ENCODE assay signal across 8 cellular contexts in genomic region chr1:28775121-28775942, GRCh38. TPM values are rescaled to one million over a fixed set of nuclear protein-coding genes. Genes with fewer than 3 reads are reported as not detected.
A peak's percentile ranks its signal among the peaks of the same experiment; 100 is the strongest.
DNase-seq lines count a peak whose midpoint lies in the region; FAIRE-seq and TF ChIP-seq lines count a peak whose summit lies in the region.

No MANE protein-coding gene starts in this region.

- H3K27me3 ChIP-seq in PC-9 (ENCODE audit: insufficient read depth, low read depth): no peaks in the 10 kb centered on the region
- H3K27me3 ChIP-seq in thyroid gland: no peaks in the 10 kb centered on the region

- no peaks in the 10 kb centered on the region for H3K36me3 ChIP-seq in PC-9 (ENCODE audit: low read depth)
- no peaks in the 10 kb centered on the region for H3K36me3 ChIP-seq in thyroid gland

- H3K79me2 ChIP-seq in PC-9 (ENCODE audit: low read depth): no peaks in the 10 kb centered on the region

- H3K4me1 ChIP-seq in PC-9 (replicated peaks; ENCODE audit: insufficient read depth) (no peaks in the 10 kb centered on the region), thyroid gland (peaks cover 4 to 14% of the 10 kb centered on the region in 2 donors)

- in situ Hi-C loops in GM18951 (cut with MboI; ENCODE audit: low sequenced_read_pairs, unreplicated experiment): loop anchor here (25.0 kb wide), 2 partner anchors 262 to 412 kb away; partner anchors contain the start of gene SRSF4

- intact Hi-C loops in PC-9 (cut with micrococcal nuclease; ENCODE audit: unreplicated experiment) (no loop called here), posterior cingulate gyrus (cut with DNase I) (no loop called here), thyroid gland (cut with DNase I) (loop anchor here (10.0 kb wide), 1 partner anchor 259 kb away; no protein-coding TSS in a partner anchor)
- intact Hi-C loops in activated naive CD4-positive, alpha-beta T cell treated with anti-CD3 and anti-CD28 coated beads for 36 hours (cut with micrococcal nuclease): no loop called here

- H2AFZ ChIP-seq in PC-9: no peak overlapping the region

- no peaks in the 10 kb centered on the region for H3K27me3 Mint-ChIP-seq in activated naive CD4-positive, alpha-beta T cell treated with anti-CD3 and anti-CD28 coated beads for 36 hours (ENCODE audit: low read depth)

- no peaks in the 10 kb centered on the region for H3K9me3 Mint-ChIP-seq in activated naive CD4-positive, alpha-beta T cell treated with anti-CD3 and anti-CD28 coated beads for 36 hours

- DNase-seq in PC-9 (peak in 1 of 2 experiments; percentile 77), germinal center (ENCODE audit: low spot score) (peak; percentile 87), posterior cingulate gyrus (peak; percentile 17 to 95 (median 56)), thyroid gland (peak; percentile 82 to 85), D721Med (ENCODE audit: insufficient read length, low spot score) (no peak), EL (no peak)
- DNase-seq in activated naive CD4-positive, alpha-beta T cell treated with anti-CD3 and anti-CD28 coated beads for 36 hours: peak; percentile 72

- no peaks in the 10 kb centered on the region for H4K20me1 ChIP-seq in PC-9 (ENCODE audit: insufficient read depth)

- no peaks in the 10 kb centered on the region for H3K9me3 ChIP-seq in PC-9 (ENCODE audit: insufficient read depth, low read depth)
- no peaks in the 10 kb centered on the region for H3K9me3 ChIP-seq in thyroid gland

- no peak overlapping the region for H3K4me2 ChIP-seq in PC-9

- peaks cover 7% of the 10 kb centered on the region for H3K4me1 Mint-ChIP-seq in activated naive CD4-positive, alpha-beta T cell treated with anti-CD3 and anti-CD28 coated beads for 36 hours (ENCODE audit: low read depth)

- TSS peak; percentile 21 for BruUV-seq in PC-9 (replicated peaks; lab: Mats Ljungman, UMichigan)

- H3K27ac ChIP-seq in PC-9: no peak overlapping the region
- H3K27ac ChIP-seq in thyroid gland: peak overlapping the region; percentile 36 to 52 (median 42)

- peak overlapping the region; percentile 69 for H3K27ac Mint-ChIP-seq in activated naive CD4-positive, alpha-beta T cell treated with anti-CD3 and anti-CD28 coated beads for 36 hours

- peak overlapping the region; percentile 71 for H3K4me3 Mint-ChIP-seq in activated naive CD4-positive, alpha-beta T cell treated with anti-CD3 and anti-CD28 coated beads for 36 hours

- FAIRE-seq in D721Med (lab: Jason Lieb, UNC): no peak

- CTCF ChIA-PET in PC-9 (lab: Charles Lee): interaction anchor here (0.5 to 1.7 kb wide), 4 partner anchors 39 to 381 kb away, joined by 5 to 23 read pairs (median 8); partner anchors contain the start of gene YTHDF2
- CTCF ChIA-PET in activated naive CD4-positive, alpha-beta T cell treated with anti-CD3 and anti-CD28 coated beads for 36 hours (lab: Charles Lee): interaction anchor here (0.5 to 2.9 kb wide), 14 partner anchors 10 to 425 kb away, joined by 3 to 20 read pairs (median 3); partner anchors contain the start of gene RNU11

- WGBS in thyroid gland, 2 donors: 7 to 15% methylated on average over 20 to 37 of the region's 39 CpGs

- H3F3A ChIP-seq in PC-9 (ENCODE audit: insufficient read depth, low read depth): peaks cover 5% of the 10 kb centered on the region; the same call in 1 of the 2 replicates

- no peaks in the 10 kb centered on the region for H3K9me2 ChIP-seq in PC-9 (ENCODE audit: insufficient read depth)

- H3K4me3 ChIP-seq in PC-9 (no peak overlapping the region), thyroid gland (replicated peaks in 1 of 3) (peak overlapping the region; percentile 5 to 31 (median 18))

- no peak for TF ChIP-seq CTCF in PC-9 (conservative IDR thresholded peaks at IDR 0.05)
- no peak for TF ChIP-seq CTCF in thyroid gland (IDR thresholded peaks at IDR 0.05)
- TF ChIP-seq CTCF in D721Med (IDR thresholded peaks at IDR 0.05; ENCODE audit: insufficient read depth, missing control alignments): no peak

- TF ChIP-seq POLR2A in GM18951 (IDR thresholded peaks at IDR 0.05; ENCODE audit: extremely low read depth, insufficient read depth, insufficient read length) (peak; percentile 50), thyroid gland (IDR thresholded peaks at IDR 0.05) (peak in 1 of 2 donors; percentile 79)

- H3K36me3 Mint-ChIP-seq in activated naive CD4-positive, alpha-beta T cell treated with anti-CD3 and anti-CD28 coated beads for 36 hours (ENCODE audit: low read depth): peaks cover 2% of the 10 kb centered on the region

- POLR2A ChIA-PET in PC-9 (lab: Charles Lee; ENCODE audit: unreplicated experiment): interaction anchor here (0.5 to 1.2 kb wide), 8 partner anchors 16 to 172 kb away, joined by 4 to 14 read pairs (median 6); partner anchors contain the start of genes GMEB1, RNU11, TAF12 and YTHDF2

RNA-seq across cellular contexts. Expression of gene OPRD1, which starts 36.6 kb away (rescaled TPM):
- total RNA-seq in PC-9 (2021) (not detected in 2 replicates), thyroid gland (under 1 TPM in 1 of 4 donors, not detected in 3; 0.24 TPM)
- not detected for total RNA-seq in activated naive CD4-positive, alpha-beta T cell treated with anti-CD3 and anti-CD28 coated beads for 36 hours

RNA-seq across cellular contexts. Expression of gene YTHDF2, which starts 38.6 kb away (rescaled TPM):
- total RNA-seq in PC-9 (2021) (46.4 and 63.4 TPM in 2 replicates), thyroid gland (10 to 100 TPM; 53.1 to 74.4 (median 62.2) TPM)
- total RNA-seq in activated naive CD4-positive, alpha-beta T cell treated with anti-CD3 and anti-CD28 coated beads for 36 hours: 10 to 100 TPM; 64.9 to 66.1 TPM

Comparison
In these comparisons a context has a peak if more than half of its experiments do, and no peak if none do; other contexts are left out.
1. DNase-seq: peak in activated naive CD4-positive, alpha-beta T cell treated with anti-CD3 and anti-CD28 coated beads for 36 hours (single experiment), germinal center (single experiment), posterior cingulate gyrus (10 of 10) and thyroid gland (2 of 2); none in D721Med (single experiment) and EL (single experiment).